Comparison of ENCODE assay signal across 17 cellular contexts in genomic region chr16:88192601-88193000, GRCh38.
DNase-seq lines count a peak whose midpoint lies in the region; ATAC-seq and TF ChIP-seq lines count a peak whose summit lies in the region.
"Had no signal": no experiment of that assay in that cellular context is flagged by ENCODE, and none has a peak within 500 bp of the region (broad histone marks: within the 10 kb centered on the region; RNA-seq: fewer than 3 reads in every experiment).

No MANE protein-coding gene starts in this region.

- H3K79me2 ChIP-seq in SK-N-SH (ENCODE audit: insufficient read depth) = no peaks in the 10 kb centered on the region

- 26% methylated on average over 1 of the region's 1 CpG for WGBS in SK-N-SH (ENCODE audit: low lambda C conversion rate)

- ATAC-seq in stimulated activated naive CD8-positive, alpha-beta T cell treated with anti-CD3 and anti-CD28 coated beads, Interleukin-15, Interleukin-2, amounts not matched to agents 100 U/mL and 50 U/mL, for 24 hours = no peak
- no peak for ATAC-seq in HG02938 (IDR thresholded peaks at IDR 0.05; ENCODE audit: unreplicated experiment)

- H3K4me3 Mint-ChIP-seq in stimulated activated naive CD8-positive, alpha-beta T cell treated with anti-CD3 and anti-CD28 coated beads, Interleukin-15, Interleukin-2, amounts not matched to agents 100 ng/mL and 50 ng/mL, for 24 hours = peak overlapping the region; percentile 0
- H3K4me3 Mint-ChIP-seq in nephron = peak overlapping the region in 2 of 3 experiments; percentile 7 to 20
- H3K4me3 Mint-ChIP-seq: CD14-positive monocyte had no signal

- H3K27ac ChIP-seq in coronary artery (no peak overlapping the region), SK-N-SH (ENCODE audit: low read depth in 2 of 2, low read length in 1 of 2) (no peak overlapping the region)

- peaks cover 3% of the 10 kb centered on the region for H3K27me3 Mint-ChIP-seq in stimulated activated naive CD8-positive, alpha-beta T cell treated with anti-CD3 and anti-CD28 coated beads, Interleukin-15, Interleukin-2, amounts not matched to agents 100 ng/mL and 50 ng/mL, for 24 hours
- H3K27me3 Mint-ChIP-seq in nephron (ENCODE audit: low read depth) = peaks cover 7% of the 10 kb centered on the region

- no peaks in the 10 kb centered on the region for H3K9me3 ChIP-seq in SK-N-SH
- H3K9me3 ChIP-seq: Caco-2 had no signal

- H2AFZ ChIP-seq in SK-N-SH (ENCODE audit: low read depth) = no peak overlapping the region

- no peaks in the 10 kb centered on the region for H4K20me1 ChIP-seq in SK-N-SH (ENCODE audit: insufficient read depth)

- no peak overlapping the region for H3K9ac ChIP-seq in SK-N-SH

- CTCF ChIA-PET in SK-N-SH (lab: Yijun Ruan, JAX) = no interaction called here

- no peak for TF ChIP-seq EP300 in SK-N-SH (IDR thresholded peaks at IDR 0.05; ENCODE audit: borderline replicate concordance in 1 of 2, low read depth in 1 of 2, low read length in 1 of 2)

- POLR2A ChIA-PET in SK-N-SH (lab: Yijun Ruan, JAX) = no interaction called here

- H3K4me1 ChIP-seq in SK-N-SH (ENCODE audit: control insufficient read depth in 1 of 2, insufficient read depth in 2 of 2, low read depth in 1 of 2, low read length in 1 of 2) = peaks cover 0 to 40% of the 10 kb centered on the region in 2 experiments; a peak in 2 of 4 replicates
- H3K4me1 ChIP-seq: Caco-2 had no signal

- TF ChIP-seq CTCF in coronary artery (IDR thresholded peaks at IDR 0.05) (no peak), nephron (IDR thresholded peaks at IDR 0.05; ENCODE audit: unreplicated experiment in 3 of 3) (no peak), SK-N-SH (IDR thresholded peaks at IDR 0.05) (no peak)

- H3K4me2 ChIP-seq in SK-N-SH = no peak overlapping the region

- H3K4me1 Mint-ChIP-seq in stimulated activated naive CD8-positive, alpha-beta T cell treated with anti-CD3 and anti-CD28 coated beads, Interleukin-15, Interleukin-2, amounts not matched to agents 100 ng/mL and 50 ng/mL, for 24 hours (ENCODE audit: low read depth) = no peaks in the 10 kb centered on the region
- peaks cover 29% of the 10 kb centered on the region for H3K4me1 Mint-ChIP-seq in nephron

- peaks cover 6% of the 10 kb centered on the region for H3K9me3 Mint-ChIP-seq in stimulated activated naive CD8-positive, alpha-beta T cell treated with anti-CD3 and anti-CD28 coated beads, Interleukin-15, Interleukin-2, amounts not matched to agents 100 ng/mL and 50 ng/mL, for 24 hours
- peaks cover 11% of the 10 kb centered on the region for H3K9me3 Mint-ChIP-seq in nephron

- H3K36me3 Mint-ChIP-seq in stimulated activated naive CD8-positive, alpha-beta T cell treated with anti-CD3 and anti-CD28 coated beads, Interleukin-15, Interleukin-2, amounts not matched to agents 100 ng/mL and 50 ng/mL, for 24 hours (ENCODE audit: low read depth) = peaks cover 5% of the 10 kb centered on the region
- peaks cover 5% of the 10 kb centered on the region for H3K36me3 Mint-ChIP-seq in nephron (ENCODE audit: low read depth)

- peak overlapping the region; percentile 29 for H3K27ac Mint-ChIP-seq in stimulated activated naive CD8-positive, alpha-beta T cell treated with anti-CD3 and anti-CD28 coated beads, Interleukin-15, Interleukin-2, amounts not matched to agents 100 ng/mL and 50 ng/mL, for 24 hours
- peak overlapping the region in 1 of 3 experiments; percentile 37 for H3K27ac Mint-ChIP-seq in nephron

- DNase-seq in stimulated activated naive CD8-positive, alpha-beta T cell treated with anti-CD3 and anti-CD28 coated beads, Interleukin-15, Interleukin-2, amounts not matched to agents 100 U/mL and 50 U/mL, for 24 hours = no peak
- DNase-seq in coronary artery (ENCODE audit: low spot score) (peak; percentile 5), NCI-H2227 treated with DMSO at 0.1 percent for 48 hours (lab: John Stamatoyannopoulos, UW) (no peak), SK-N-SH (no peak), pons (ENCODE audit: low spot score) (no peak)
- DNase-seq: Caco-2, DMS153, EL, Kasumi-1, MM.1S, NCI-H1092 treated with DMSO at 0.1 percent for 48 hours, NCI-H524 treated with DMSO at 0.1 percent for 48 hours, Right ventricle myocardium superior had no signal

- TF ChIP-seq RAD21 in SK-N-SH (IDR thresholded peaks at IDR 0.05; ENCODE audit: low read length) = no peak

- no peaks in the 10 kb centered on the region for H3K36me3 ChIP-seq in SK-N-SH (replicated peaks in 1 of 2; ENCODE audit: control insufficient read depth in 1 of 2, insufficient read depth in 2 of 2, low read length in 1 of 2)

- H3K9me2 ChIP-seq in SK-N-SH = no peaks in the 10 kb centered on the region

- H3K4me3 ChIP-seq in coronary artery (no peak overlapping the region), SK-N-SH (ENCODE audit: low read depth in 2 of 2, low read length in 1 of 2) (no peak overlapping the region)

- H3F3A ChIP-seq in SK-N-SH (replicated peaks; ENCODE audit: insufficient read depth) = no peaks in the 10 kb centered on the region

- no peaks in the 10 kb centered on the region for H3K27me3 ChIP-seq in SK-N-SH (ENCODE audit: insufficient read depth)

TF ChIP-seq in SK-N-SH, 30 proteins besides CTCF, POLR2A, EP300 and RAD21:
- TF ChIP-seq MEF2A (IDR thresholded peaks at IDR 0.05; ENCODE audit: borderline replicate concordance, low read depth) = no peak
- no peak for TF ChIP-seq TEAD4 (IDR thresholded peaks at IDR 0.05; ENCODE audit: borderline replicate concordance, insufficient read depth)
- no peak for TF ChIP-seq FOXM1 (IDR thresholded peaks at IDR 0.05; ENCODE audit: low read depth)
- no peak for TF ChIP-seq GABPA (IDR thresholded peaks at IDR 0.05; ENCODE audit: low read depth)
- no peak for TF ChIP-seq YY1 (IDR thresholded peaks at IDR 0.05; ENCODE audit: low read depth)
- TF ChIP-seq JUND (IDR thresholded peaks at IDR 0.05) = no peak
TF ChIP-seq in SK-N-SH: peak in this region for 0.
